Comparison of ENCODE assay signal across 20 cellular contexts in the genomic region with DNA sequence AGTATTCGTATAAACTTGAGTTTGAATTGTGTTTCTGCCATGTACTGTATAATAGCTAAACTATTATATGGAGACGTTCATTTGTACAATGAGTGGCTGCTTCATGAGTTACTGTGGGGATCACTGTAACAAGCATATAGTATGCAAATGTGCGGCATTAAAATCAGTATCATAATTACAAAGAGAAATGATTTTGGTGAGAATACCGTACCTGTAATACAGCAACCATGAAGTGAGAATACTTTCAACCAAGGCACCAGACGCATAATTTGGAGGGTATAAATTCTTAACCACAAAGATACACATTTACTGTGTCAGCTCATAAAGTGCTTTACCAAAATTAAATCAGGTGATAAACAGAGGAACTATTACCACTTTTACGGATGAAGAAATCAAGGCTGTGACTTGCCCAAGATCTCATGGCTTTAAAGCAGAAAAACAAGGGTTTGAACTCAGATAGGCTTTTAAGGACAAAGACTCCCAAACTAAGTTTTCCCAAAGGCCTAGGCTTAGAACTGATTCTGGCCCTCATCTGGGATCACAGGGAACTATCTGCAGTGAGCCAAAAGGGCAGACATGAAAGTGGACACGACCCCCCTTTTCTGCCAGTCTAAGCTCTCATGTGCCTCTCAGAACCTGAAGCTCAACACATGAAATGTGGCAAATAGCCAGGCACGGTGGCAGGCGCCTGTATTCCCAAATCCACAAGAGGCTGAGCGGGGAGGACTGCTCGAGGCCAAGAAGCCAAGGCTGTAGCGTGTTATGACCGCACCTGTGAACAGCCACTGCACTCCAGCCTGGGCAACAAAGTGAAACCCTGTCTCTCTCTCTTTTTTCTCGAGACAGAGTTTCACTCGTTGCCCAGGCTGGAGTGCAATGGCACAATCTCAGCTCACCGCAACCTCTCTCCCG. TPM values are rescaled to one million over a fixed set of nuclear protein-coding genes. Genes with fewer than 3 reads are reported as not detected.
DNase-seq lines count a peak whose midpoint lies in the region; ATAC-seq, FAIRE-seq and TF ChIP-seq lines count a peak whose summit lies in the region.
"Had no signal": no experiment of that assay in that cellular context is flagged by ENCODE, and none has a peak within 500 bp of the region (broad histone marks: within the 10 kb centered on the region; RNA-seq: fewer than 3 reads in every experiment).

No MANE protein-coding gene starts in this region.

- in situ Hi-C loops in K562 (cut with MboI): no loop called here

- H3K9me2 ChIP-seq in Loucy (replicated peaks; ENCODE audit: low read depth, low read length): no peaks in the 10 kb centered on the region

- POLR2A ChIA-PET in K562 (lab: Yijun Ruan, JAX): interaction anchor here (1.0 to 11.9 kb wide), 3 partner anchors 11 to 175 kb away, joined by 3 to 342 read pairs (median 4); a partner anchor contains a TSS

- H3K4me3 ChIP-seq in Loucy (ENCODE audit: low read length, poor library complexity, severe bottlenecking): peak overlapping the region; percentile 98
- H3K4me3 ChIP-seq in K562: no peak overlapping the region
- no peak overlapping the region for H3K4me3 ChIP-seq in skeletal muscle tissue (ENCODE audit: low read length in 3 of 3)
- H3K4me3 ChIP-seq: ascending aorta, colonic mucosa, gastroesophageal sphincter, left ventricle myocardium inferior had no signal

- H2AFZ ChIP-seq in Loucy (ENCODE audit: low read length) (no peak overlapping the region), K562 (ENCODE audit: low read depth, low read length) (no peak overlapping the region)

- H3K9me3 ChIP-seq in Loucy (ENCODE audit: insufficient read depth, low read depth, low read length) (no peaks in the 10 kb centered on the region), K562 (replicated peaks; ENCODE audit: control insufficient read depth, insufficient read depth, low read depth, low read length) (no peaks in the 10 kb centered on the region), skeletal muscle tissue (ENCODE audit: control insufficient read depth in 3 of 3, low read length in 3 of 3) (no peaks in the 10 kb centered on the region)
- H3K9me3 ChIP-seq: ascending aorta, Caco-2, colonic mucosa, gastroesophageal sphincter, left ventricle myocardium inferior had no signal

- H3F3A ChIP-seq in Loucy (ENCODE audit: low read depth): no peaks in the 10 kb centered on the region

- no peak for ATAC-seq in K562
- ATAC-seq: gastroesophageal sphincter had no signal

- H3K9ac ChIP-seq in Loucy (ENCODE audit: low read depth, low read length, poor library complexity, severe bottlenecking) (no peak overlapping the region), K562 (ENCODE audit: insufficient read depth in 1 of 2, low read depth in 2 of 2, low read length in 2 of 2) (peak overlapping the region in 1 of 2 experiments; percentile 41; a peak in 1 of 4 replicates), skeletal muscle tissue (ENCODE audit: low read depth in 1 of 3, low read length in 3 of 3) (peak overlapping the region in 1 of 3 donors; percentile 45)

- peak overlapping the region; percentile 95 for H3K4me2 ChIP-seq in Loucy (ENCODE audit: low read depth, low read length, poor library complexity, severe bottlenecking)
- no peak overlapping the region for H3K4me2 ChIP-seq in K562 (ENCODE audit: insufficient read depth, low read length)

- H3K79me2 ChIP-seq in Loucy (ENCODE audit: insufficient read depth, low read length) (peaks cover 65% of the 10 kb centered on the region), K562 (ENCODE audit: control insufficient read depth, insufficient read depth, low read length) (peaks cover 61% of the 10 kb centered on the region)

- FAIRE-seq in K562 (lab: Jason Lieb, UNC): no peak

- H3K4me1 Mint-ChIP-seq in activated T-cell treated with anti-CD3 and anti-CD28 coated beads, Interleukin-2, amount 50 U/mL, for 24 hours (ENCODE audit: low read depth): peaks cover 55% of the 10 kb centered on the region

- peaks cover 63% of the 10 kb centered on the region for H4K20me1 ChIP-seq in Loucy (ENCODE audit: insufficient read depth, low read length, poor library complexity, severe bottlenecking)
- H4K20me1 ChIP-seq in K562 (replicated peaks; ENCODE audit: control insufficient read depth, insufficient read depth, low read length): peaks cover 58% of the 10 kb centered on the region

- peaks cover 46% of the 10 kb centered on the region for H3K4me1 ChIP-seq in Loucy (ENCODE audit: insufficient read depth, low read length, poor library complexity, severe bottlenecking)
- H3K4me1 ChIP-seq in K562 (replicated peaks in 1 of 2; ENCODE audit: control insufficient read depth in 2 of 2, insufficient read depth in 2 of 2, low read length in 2 of 2): peaks cover 9 to 14% of the 10 kb centered on the region in 2 experiments; a peak in 3 of 5 replicates
- H3K4me1 ChIP-seq in skeletal muscle tissue (ENCODE audit: control insufficient read depth in 3 of 3, insufficient read depth in 3 of 3, low read length in 3 of 3): peaks cover 50 to 65% (median 58%) of the 10 kb centered on the region in 3 donors

- no peaks in the 10 kb centered on the region for H3K27me3 ChIP-seq in Loucy (ENCODE audit: insufficient read depth, low read length, poor library complexity, severe bottlenecking)
- H3K27me3 ChIP-seq in K562 (ENCODE audit: control insufficient read depth in 2 of 2, insufficient read depth in 2 of 2, low read length in 2 of 2): no peaks in the 10 kb centered on the region
- no peaks in the 10 kb centered on the region for H3K27me3 ChIP-seq in skeletal muscle tissue (ENCODE audit: control insufficient read depth in 3 of 3, insufficient read depth in 3 of 3, low read length in 3 of 3)
- H3K27me3 ChIP-seq: ascending aorta, colonic mucosa, gastroesophageal sphincter had no signal

- peaks cover 77% of the 10 kb centered on the region for H3K36me3 Mint-ChIP-seq in activated T-cell treated with anti-CD3 and anti-CD28 coated beads, Interleukin-2, amount 50 U/mL, for 24 hours (ENCODE audit: low read depth)

- no peaks in the 10 kb centered on the region for H3K9me1 ChIP-seq in K562 (ENCODE audit: control insufficient read depth, insufficient read depth, low read length)

- no peaks in the 10 kb centered on the region for H3K9me3 Mint-ChIP-seq in activated T-cell treated with anti-CD3 and anti-CD28 coated beads, Interleukin-2, amount 50 U/mL, for 24 hours
- H3K9me3 Mint-ChIP-seq: activated B cell treated with CpG ODN at 0.5 μM for 24 hours; IgD-negative memory B cell; T-helper 1 cell treated with Interleukin-12 subunit alpha and Interleukin-12 subunit beta and Interleukin-4 antibody, amounts not matched to agents 30 μg/mL and 1 μg/mL, for 36 hours had no signal

- TF ChIP-seq EP300 in K562 (IDR thresholded peaks at IDR 0.05; ENCODE audit: low read length): no peak

- no peaks in the 10 kb centered on the region for H3K27me3 Mint-ChIP-seq in activated T-cell treated with anti-CD3 and anti-CD28 coated beads, Interleukin-2, amount 50 U/mL, for 24 hours
- H3K27me3 Mint-ChIP-seq: activated B cell treated with CpG ODN at 0.5 μM for 24 hours, IgD-negative memory B cell had no signal

- H3K27ac Mint-ChIP-seq in activated T-cell treated with anti-CD3 and anti-CD28 coated beads, Interleukin-2, amount 50 U/mL, for 24 hours: peak overlapping the region; percentile 97
- H3K27ac Mint-ChIP-seq: activated B cell treated with CpG ODN at 0.5 μM for 24 hours had no signal

- no peak overlapping the region for H3K27ac ChIP-seq in K562 (ENCODE audit: extremely low read depth, low read depth, low read length)
- peak overlapping the region; percentile 30 for H3K27ac ChIP-seq in skeletal muscle tissue (ENCODE audit: low read depth, low read length)
- H3K27ac ChIP-seq: ascending aorta, colonic mucosa, left ventricle myocardium inferior had no signal

- 90% methylated on average over 15 of the region's 17 CpGs for WGBS in K562 (ENCODE audit: insufficient coverage, low coverage, missing lambda C conversion rate)

- DNase-seq in activated T-cell treated with anti-CD3 and anti-CD28 coated beads, Interleukin-2, amount 50 U/mL, for 24 hours: no peak
- DNase-seq in activated T-cell treated with anti-CD3 and anti-CD28 coated beads, Interleukin-2, amount 50 U/mL, for 1 hour: no peak
- DNase-seq in K562 (ENCODE audit: extremely low read depth in 1 of 4, low spot score in 3 of 4) (no peak), UCSD-AML1 (lab: John Stamatoyannopoulos, UW; ENCODE audit: unreplicated experiment) (no peak), NCI-H774 (lab: John Stamatoyannopoulos, UW) (no peak), hypothalamus (lab: John Stamatoyannopoulos, UW) (no peak)
- DNase-seq: ACHN; activated B cell treated with CpG ODN at 0.5 μM for 24 hours; Caco-2; colonic mucosa; left ventricle myocardium inferior; NCI-H1417; NCI-H2171 treated with DMSO at 0.1 percent for 48 hours; stimulated activated naive CD4-positive, alpha-beta T cell had no signal

- intact Hi-C loops in K562 (cut with micrococcal nuclease): no loop called here

- no peak for TF ChIP-seq CTCF in Loucy (conservative IDR thresholded peaks at IDR 0.05; ENCODE audit: low read length)
- TF ChIP-seq CTCF in K562 (IDR thresholded peaks at IDR 0.05 in 2 of 3, conservative IDR thresholded peaks at IDR 0.05 in 1 of 3; ENCODE audit: insufficient read depth in 2 of 3, low read depth in 1 of 3, low read length in 3 of 3): no peak

- no peak for TF ChIP-seq POLR2A in K562 (conservative IDR thresholded peaks at IDR 0.05)

- CTCF ChIA-PET in K562 (lab: Yijun Ruan, JAX; ENCODE audit: low intra/inter-chr PET ratio): no interaction called here

- BruUV-seq in K562 (replicated peaks; lab: Mats Ljungman, UMichigan): TSS peak; percentile 0

- H3K36me3 ChIP-seq in Loucy (ENCODE audit: insufficient read depth, low read length): peaks cover 59% of the 10 kb centered on the region
- H3K36me3 ChIP-seq in K562 (ENCODE audit: control insufficient read depth, insufficient read depth, low read length): peaks cover 64% of the 10 kb centered on the region
- peaks cover 39 to 46% (median 45%) of the 10 kb centered on the region in 3 donors for H3K36me3 ChIP-seq in skeletal muscle tissue (ENCODE audit: control insufficient read depth in 3 of 3, insufficient read depth in 3 of 3, low read length in 3 of 3)

- no peak for TF ChIP-seq RAD21 in K562 (CRISPR knock-in tag; conservative IDR thresholded peaks at IDR 0.05 in 1 of 2, IDR thresholded peaks at IDR 0.05 in 1 of 2)

- H3K4me3 Mint-ChIP-seq in activated T-cell treated with anti-CD3 and anti-CD28 coated beads, Interleukin-2, amount 50 U/mL, for 24 hours: peak overlapping the region; percentile 94
- H3K4me3 Mint-ChIP-seq: activated B cell treated with CpG ODN at 0.5 μM for 24 hours had no signal

RNA-seq across cellular contexts. Expression of a gene that starts 6.4 kb away (rescaled TPM):
- total RNA-seq in K562 (2011; cell fraction: chromatin; rRNA removed; ENCODE audit: low replicate concordance): 359 and 362 TPM in 2 replicates
- total RNA-seq in K562 (2011; cell fraction: nucleolus; rRNA removed): 473 and 485 TPM in 2 replicates
- total RNA-seq in K562 (2011; cell fraction: nucleoplasm; rRNA removed): 692 and 1,140 TPM in 2 replicates
- total RNA-seq in K562 (2014; rRNA removed) (1,397 and 1,443 TPM in 2 replicates), K562 (2014; rRNA removed; fragmentation: Illumina TruSeq; extraction: Trizol) (3,559 and 3,761 TPM in 2 replicates), K562 (2015; rRNA removed; fragmentation: Illumina TruSeq; extraction: Trizol) (2,642 and 2,798 TPM in 2 replicates), K562 (2021) (1,796 and 2,160 TPM in 2 replicates), skeletal muscle tissue (2,276 TPM)
- polyA plus RNA-seq in K562 (2011; rRNA removed) (5,474 and 6,005 TPM in 2 replicates), K562 (2014; fragmentation: Illumina TruSeq; extraction: Trizol) (3,581 and 3,787 TPM in 2 replicates), K562 (2014; fragmentation: Nextera tagmentation; extraction: Ambion mirVana) (1,000 to 10,000 TPM; 1,986 to 2,037 TPM), K562 (2014; rRNA removed) (4,631 and 4,801 TPM in 2 replicates)
- polyA plus RNA-seq in K562 (2011; cell fraction: cytosol; rRNA removed): 3,513 and 6,796 TPM in 2 replicates
- polyA plus RNA-seq in K562 (2011; cell fraction: nucleus; rRNA removed): 831 and 2,065 TPM in 2 replicates
- polyA plus RNA-seq in K562 (2012): 3,623 and 3,808 TPM in 2 replicates
- 2,499 and 2,553 TPM in 2 replicates for polyA minus RNA-seq in K562 (2011; rRNA and poly(A)+ RNA removed)
- polyA minus RNA-seq in K562 (2011; cell fraction: cytosol; rRNA and poly(A)+ RNA removed): 305 and 330 TPM in 2 replicates
- 94.5 and 226 TPM in 2 replicates for polyA minus RNA-seq in K562 (2011; cell fraction: nucleus; rRNA and poly(A)+ RNA removed)

RNA-seq across cellular contexts. Expression of a gene that starts 17.7 kb away (rescaled TPM):
- total RNA-seq in K562 (2011; cell fraction: chromatin; rRNA removed; ENCODE audit: low replicate concordance): 143 and 245 TPM in 2 replicates
- 250 and 259 TPM in 2 replicates for total RNA-seq in K562 (2011; cell fraction: nucleolus; rRNA removed)
- total RNA-seq in K562 (2011; cell fraction: nucleoplasm; rRNA removed): 312 and 415 TPM in 2 replicates
- total RNA-seq in K562 (2014; rRNA removed) (102 and 224 TPM in 2 replicates), K562 (2014; rRNA removed; fragmentation: Illumina TruSeq; extraction: Trizol) (174 and 193 TPM in 2 replicates), K562 (2015; rRNA removed; fragmentation: Illumina TruSeq; extraction: Trizol) (135 and 146 TPM in 2 replicates), K562 (2021) (124 and 126 TPM in 2 replicates), skeletal muscle tissue (129 TPM)
- polyA plus RNA-seq in K562 (2011; rRNA removed) (223 and 306 TPM in 2 replicates), K562 (2014; fragmentation: Illumina TruSeq; extraction: Trizol) (161 and 162 TPM in 2 replicates), K562 (2014; fragmentation: Nextera tagmentation; extraction: Ambion mirVana) (100 to 1,000 TPM; 291 to 391 TPM), K562 (2014; rRNA removed) (123 and 130 TPM in 2 replicates)
- 96.0 and 210 TPM in 2 replicates for polyA plus RNA-seq in K562 (2011; cell fraction: cytosol; rRNA removed)
- 51.0 and 75.1 TPM in 2 replicates for polyA plus RNA-seq in K562 (2011; cell fraction: nucleus; rRNA removed)
- polyA plus RNA-seq in K562 (2012): 127 and 138 TPM in 2 replicates
- polyA minus RNA-seq in K562 (2011; rRNA and poly(A)+ RNA removed): 313 and 420 TPM in 2 replicates
- 117 and 158 TPM in 2 replicates for polyA minus RNA-seq in K562 (2011; cell fraction: cytosol; rRNA and poly(A)+ RNA removed)
- 37.3 and 70.8 TPM in 2 replicates for polyA minus RNA-seq in K562 (2011; cell fraction: nucleus; rRNA and poly(A)+ RNA removed)
